In genomic region chr2:83915381-83915780, GRCh38 we compare ENCODE assay signal across 25 cellular contexts.
"Had no signal": no experiment of that assay in that cellular context is flagged by ENCODE, and none has a peak within 500 bp of the region (broad histone marks: within the 10 kb centered on the region; RNA-seq: fewer than 3 reads in every experiment).

No MANE protein-coding gene starts in this region.

- H3K27me3 ChIP-seq: SJCRH30 had no signal

- H3K27ac ChIP-seq: HL-60, KMS-11, SJCRH30 had no signal

- H3K4me2 ChIP-seq: KMS-11 had no signal

- ATAC-seq: K562, Panc1, Right ventricle myocardium inferior, SK-N-SH treated with all-trans-retinoic acid at 6 μM for 48 hours had no signal

- H3K27me3 Mint-ChIP-seq: IgD-negative memory B cell had no signal

- FAIRE-seq: HTR-8/SVneo, K562 had no signal

- H3K4me3 Mint-ChIP-seq: IgD-negative memory B cell had no signal

- H3K36me3 Mint-ChIP-seq: IgD-negative memory B cell had no signal

- H3K9me3 ChIP-seq: SJCRH30 had no signal

- H3K4me3 ChIP-seq: K562, SJCRH30 had no signal

- DNase-seq: Kasumi-1, MV-4-11, NCI-H1092, NCI-H1105 treated with DMSO at 0.1 percent for 48 hours, NCI-H1417 treated with DMSO at 0.1 percent for 48 hours, NCI-H146, NCI-H1694 treated with DMSO at 0.1 percent for 48 hours, NCI-H1930, NCI-H2081, NCI-H2107, NCI-H2227 treated with DMSO at 0.1 percent for 48 hours, NCI-H524, NCI-H69, NCI-H774, SHP77 treated with DMSO at 0.1 percent for 48 hours, SJCRH30, T-helper 1 cell had no signal

- H3K4me1 Mint-ChIP-seq: IgD-negative memory B cell had no signal

- H3K4me1 ChIP-seq: SJCRH30 had no signal

- H3K36me3 ChIP-seq: SJCRH30 had no signal
